In genomic region chr3:110881069-110881468, GRCh38 we compare ENCODE assay signal across 8 cellular contexts.
DNase-seq lines count a peak whose midpoint lies in the region; ATAC-seq lines count a peak whose summit lies in the region.

No MANE protein-coding gene starts in this region.

- no CpG with 5 or more reads among the region's 4 CpGs for WGBS in trophoblast cell (ENCODE audit: extremely low coverage, insufficient coverage, insufficient read length)

- H3K36me3 ChIP-seq in trophoblast cell (ENCODE audit: control insufficient read depth in 1 of 2, insufficient read depth in 2 of 2, low read length in 2 of 2): no peaks in the 10 kb centered on the region

- no peak overlapping the region for H3K23ac ChIP-seq in trophoblast cell (ENCODE audit: low read length)

- no peaks in the 10 kb centered on the region for H3K79me1 ChIP-seq in trophoblast cell (ENCODE audit: low read length)

- H2BK5ac ChIP-seq in trophoblast cell (ENCODE audit: low read depth, low read length, poor library complexity): no peak overlapping the region

- H3K27me3 ChIP-seq in trophoblast cell (ENCODE audit: insufficient read depth, low read length): no peaks in the 10 kb centered on the region

- ATAC-seq in HG02852 (IDR thresholded peaks at IDR 0.05; ENCODE audit: unreplicated experiment): peak; percentile 87
- ATAC-seq in GM21447 (IDR thresholded peaks at IDR 0.05; ENCODE audit: unreplicated experiment): no peak

- H4K91ac ChIP-seq in trophoblast cell (ENCODE audit: low read depth, low read length): no peak overlapping the region

- H4K8ac ChIP-seq in trophoblast cell (ENCODE audit: low read depth, low read length): no peak overlapping the region

- peak; percentile 4 for DNase-seq in stimulated activated CD4-positive, alpha-beta T cell treated with anti-CD3 and anti-CD28 coated beads, Interleukin-1b, Interleukin-23, amount 100 ng/mL, for 48 hours
- no peak for DNase-seq in stimulated activated CD4-positive, alpha-beta T cell treated with anti-CD3 and anti-CD28 coated beads, Interleukin-4, amount 100 ng/mL, for 1 hour
- DNase-seq in NCI-H2196 (lab: John Stamatoyannopoulos, UW; ENCODE audit: unreplicated experiment) (peak; percentile 85), dermis microvascular lymphatic vessel endothelial cell (ENCODE audit: low read depth in 2 of 2) (peak; percentile 64 to 80), trophoblast cell (peak; percentile 7 to 23), retina (no peak)

- H4K12ac ChIP-seq in trophoblast cell (ENCODE audit: low read depth, low read length): no peak overlapping the region

- H3K14ac ChIP-seq in trophoblast cell (ENCODE audit: low read length): no peak overlapping the region

- H3K9ac ChIP-seq in trophoblast cell (ENCODE audit: low read length): no peak overlapping the region

- no peak overlapping the region for H3K4me3 ChIP-seq in trophoblast cell (ENCODE audit: low read depth, low read length)

- H3K4me2 ChIP-seq in trophoblast cell (ENCODE audit: low read length): no peak overlapping the region

- no peaks in the 10 kb centered on the region for H3K79me2 ChIP-seq in trophoblast cell (ENCODE audit: control insufficient read depth, insufficient read depth, low read length, poor library complexity)

- no peak overlapping the region for H3K27ac ChIP-seq in trophoblast cell (ENCODE audit: low read depth, low read length)

- no peak overlapping the region for H2BK12ac ChIP-seq in trophoblast cell (ENCODE audit: low read length)

- H2AK5ac ChIP-seq in trophoblast cell (ENCODE audit: low read length): no peak overlapping the region

- no peak overlapping the region for H3K4ac ChIP-seq in trophoblast cell (ENCODE audit: low read depth, low read length)

- no peaks in the 10 kb centered on the region for H3K9me3 ChIP-seq in trophoblast cell (ENCODE audit: insufficient read depth, low read depth, low read length)

- no peaks in the 10 kb centered on the region for H3K4me1 ChIP-seq in trophoblast cell (ENCODE audit: control insufficient read depth in 1 of 2, insufficient read depth in 2 of 2, low read length in 2 of 2)

- H3K18ac ChIP-seq in trophoblast cell (ENCODE audit: low read length): no peak overlapping the region

- H2BK120ac ChIP-seq in trophoblast cell (ENCODE audit: insufficient read depth, low read length, poor library complexity): no peak overlapping the region

- H2AFZ ChIP-seq in trophoblast cell (ENCODE audit: insufficient read depth, low read length, poor library complexity): no peak overlapping the region

Comparison
In these comparisons a context has a peak if more than half of its experiments do, and no peak if none do; other contexts are left out.
1. DNase-seq: peak in stimulated activated CD4-positive, alpha-beta T cell treated with anti-CD3 and anti-CD28 coated beads, Interleukin-1b, Interleukin-23, amount 100 ng/mL, for 48 hours (single experiment), NCI-H2196 (single experiment), dermis microvascular lymphatic vessel endothelial cell (2 of 2) and trophoblast cell (2 of 2); none in stimulated activated CD4-positive, alpha-beta T cell treated with anti-CD3 and anti-CD28 coated beads, Interleukin-4, amount 100 ng/mL, for 1 hour (single experiment) and retina (single experiment).